ENCODE assay signal across 1 cellular context in genomic region chr19:14804755-14805154, GRCh38.
TF ChIP-seq lines count a peak whose summit lies in the region.

No MANE protein-coding gene starts in this region.

TF ChIP-seq in GM23338, 12 proteins besides CTCF, POLR2A, EP300 and RAD21:
- TF ChIP-seq JUNB (IDR thresholded peaks at IDR 0.05; ENCODE audit: unreplicated experiment) (no peak), REST (IDR thresholded peaks at IDR 0.05; ENCODE audit: unreplicated experiment) (no peak), ZNF331 (CRISPR knock-in tag; IDR thresholded peaks at IDR 0.05; ENCODE audit: low read depth) (no peak), NANOG (IDR thresholded peaks at IDR 0.05; ENCODE audit: borderline replicate concordance) (no peak), STAT1 (IDR thresholded peaks at IDR 0.05; ENCODE audit: unreplicated experiment) (no peak), ZNF114 (CRISPR knock-in tag; IDR thresholded peaks at IDR 0.05) (no peak), CREB1 (CRISPR knock-in tag; IDR thresholded peaks at IDR 0.05; ENCODE audit: low read depth) (no peak), POLR2AphosphoS5 (IDR thresholded peaks at IDR 0.05; ENCODE audit: low read depth) (no peak), EZH2 (IDR thresholded peaks at IDR 0.05; ENCODE audit: low read depth, unreplicated experiment) (no peak), EZH2phosphoT487 (IDR thresholded peaks at IDR 0.05; ENCODE audit: unreplicated experiment) (no peak)
- TF ChIP-seq, protein P1, sequence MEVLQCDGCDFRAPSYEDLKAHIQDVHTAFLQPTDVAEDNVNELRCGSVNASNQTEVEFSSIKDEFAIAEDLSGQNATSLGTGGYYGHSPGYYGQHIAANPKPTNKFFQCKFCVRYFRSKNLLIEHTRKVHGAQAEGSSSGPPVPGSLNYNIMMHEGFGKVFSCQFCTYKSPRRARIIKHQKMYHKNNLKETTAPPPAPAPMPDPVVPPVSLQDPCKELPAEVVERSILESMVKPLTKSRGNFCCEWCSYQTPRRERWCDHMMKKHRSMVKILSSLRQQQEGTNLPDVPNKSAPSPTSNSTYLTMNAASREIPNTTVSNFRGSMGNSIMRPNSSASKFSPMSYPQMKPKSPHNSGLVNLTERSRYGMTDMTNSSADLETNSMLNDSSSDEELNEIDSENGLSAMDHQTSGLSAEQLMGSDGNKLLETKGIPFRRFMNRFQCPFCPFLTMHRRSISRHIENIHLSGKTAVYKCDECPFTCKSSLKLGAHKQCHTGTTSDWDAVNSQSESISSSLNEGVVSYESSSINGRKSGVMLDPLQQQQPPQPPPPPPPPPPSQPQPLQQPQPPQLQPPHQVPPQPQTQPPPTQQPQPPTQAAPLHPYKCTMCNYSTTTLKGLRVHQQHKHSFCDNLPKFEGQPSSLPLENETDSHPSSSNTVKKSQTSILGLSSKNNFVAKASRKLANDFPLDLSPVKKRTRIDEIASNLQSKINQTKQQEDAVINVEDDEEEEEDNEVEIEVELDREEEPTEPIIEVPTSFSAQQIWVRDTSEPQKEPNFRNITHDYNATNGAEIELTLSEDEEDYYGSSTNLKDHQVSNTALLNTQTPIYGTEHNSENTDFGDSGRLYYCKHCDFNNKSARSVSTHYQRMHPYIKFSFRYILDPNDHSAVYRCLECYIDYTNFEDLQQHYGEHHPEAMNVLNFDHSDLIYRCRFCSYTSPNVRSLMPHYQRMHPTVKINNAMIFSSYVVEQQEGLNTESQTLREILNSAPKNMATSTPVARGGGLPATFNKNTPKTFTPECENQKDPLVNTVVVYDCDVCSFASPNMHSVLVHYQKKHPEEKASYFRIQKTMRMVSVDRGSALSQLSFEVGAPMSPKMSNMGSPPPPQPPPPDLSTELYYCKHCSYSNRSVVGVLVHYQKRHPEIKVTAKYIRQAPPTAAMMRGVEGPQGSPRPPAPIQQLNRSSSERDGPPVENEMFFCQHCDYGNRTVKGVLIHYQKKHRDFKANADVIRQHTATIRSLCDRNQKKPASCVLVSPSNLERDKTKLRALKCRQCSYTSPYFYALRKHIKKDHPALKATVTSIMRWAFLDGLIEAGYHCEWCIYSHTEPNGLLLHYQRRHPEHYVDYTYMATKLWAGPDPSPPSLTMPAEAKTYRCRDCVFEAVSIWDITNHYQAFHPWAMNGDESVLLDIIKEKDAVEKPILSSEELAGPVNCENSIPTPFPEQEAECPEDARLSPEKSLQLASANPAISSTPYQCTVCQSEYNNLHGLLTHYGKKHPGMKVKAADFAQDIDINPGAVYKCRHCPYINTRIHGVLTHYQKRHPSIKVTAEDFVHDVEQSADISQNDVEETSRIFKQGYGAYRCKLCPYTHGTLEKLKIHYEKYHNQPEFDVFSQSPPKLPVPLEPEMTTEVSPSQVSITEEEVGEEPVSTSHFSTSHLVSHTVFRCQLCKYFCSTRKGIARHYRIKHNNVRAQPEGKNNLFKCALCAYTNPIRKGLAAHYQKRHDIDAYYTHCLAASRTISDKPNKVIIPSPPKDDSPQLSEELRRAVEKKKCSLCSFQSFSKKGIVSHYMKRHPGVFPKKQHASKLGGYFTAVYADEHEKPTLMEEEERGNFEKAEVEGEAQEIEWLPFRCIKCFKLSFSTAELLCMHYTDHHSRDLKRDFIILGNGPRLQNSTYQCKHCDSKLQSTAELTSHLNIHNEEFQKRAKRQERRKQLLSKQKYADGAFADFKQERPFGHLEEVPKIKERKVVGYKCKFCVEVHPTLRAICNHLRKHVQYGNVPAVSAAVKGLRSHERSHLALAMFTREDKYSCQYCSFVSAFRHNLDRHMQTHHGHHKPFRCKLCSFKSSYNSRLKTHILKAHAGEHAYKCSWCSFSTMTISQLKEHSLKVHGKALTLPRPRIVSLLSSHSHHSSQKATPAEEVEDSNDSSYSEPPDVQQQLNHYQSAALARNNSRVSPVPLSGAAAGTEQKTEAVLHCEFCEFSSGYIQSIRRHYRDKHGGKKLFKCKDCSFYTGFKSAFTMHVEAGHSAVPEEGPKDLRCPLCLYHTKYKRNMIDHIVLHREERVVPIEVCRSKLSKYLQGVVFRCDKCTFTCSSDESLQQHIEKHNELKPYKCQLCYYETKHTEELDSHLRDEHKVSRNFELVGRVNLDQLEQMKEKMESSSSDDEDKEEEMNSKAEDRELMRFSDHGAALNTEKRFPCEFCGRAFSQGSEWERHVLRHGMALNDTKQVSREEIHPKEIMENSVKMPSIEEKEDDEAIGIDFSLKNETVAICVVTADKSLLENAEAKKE (CRISPR knock-in tag; IDR thresholded peaks at IDR 0.05) = no peak
- TF ChIP-seq, protein P2, sequence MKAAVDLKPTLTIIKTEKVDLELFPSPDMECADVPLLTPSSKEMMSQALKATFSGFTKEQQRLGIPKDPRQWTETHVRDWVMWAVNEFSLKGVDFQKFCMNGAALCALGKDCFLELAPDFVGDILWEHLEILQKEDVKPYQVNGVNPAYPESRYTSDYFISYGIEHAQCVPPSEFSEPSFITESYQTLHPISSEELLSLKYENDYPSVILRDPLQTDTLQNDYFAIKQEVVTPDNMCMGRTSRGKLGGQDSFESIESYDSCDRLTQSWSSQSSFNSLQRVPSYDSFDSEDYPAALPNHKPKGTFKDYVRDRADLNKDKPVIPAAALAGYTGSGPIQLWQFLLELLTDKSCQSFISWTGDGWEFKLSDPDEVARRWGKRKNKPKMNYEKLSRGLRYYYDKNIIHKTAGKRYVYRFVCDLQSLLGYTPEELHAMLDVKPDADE (IDR thresholded peaks at IDR 0.05) = no peak
